In the genomic region with DNA sequence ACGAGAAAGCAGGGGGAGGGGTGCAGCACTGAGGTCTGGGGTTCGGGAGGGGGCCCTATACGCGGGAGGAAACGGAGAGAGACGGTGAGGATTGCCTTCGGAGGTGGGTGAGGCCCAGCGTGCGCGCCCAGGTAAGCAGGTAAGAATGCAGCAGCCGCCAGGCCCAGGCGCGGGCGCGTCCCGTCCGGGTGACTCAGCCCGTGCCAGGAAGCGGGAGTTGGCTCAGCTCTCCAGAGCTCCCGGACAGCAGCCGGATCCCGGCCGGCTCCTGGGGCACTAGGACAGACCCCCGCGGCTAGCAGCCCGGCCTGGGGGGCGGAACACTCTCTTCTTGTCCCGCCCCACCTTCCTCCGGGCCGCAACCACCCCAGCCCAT, we compare ENCODE assay signal across 9 cellular contexts. TPM values are rescaled to one million over a fixed set of nuclear protein-coding genes. Genes with fewer than 3 reads are reported as not detected.
DNase-seq lines count a peak whose midpoint lies in the region; TF ChIP-seq lines count a peak whose summit lies in the region.
"Had no signal": no experiment of that assay in that cellular context is flagged by ENCODE, and none has a peak within 500 bp of the region (broad histone marks: within the 10 kb centered on the region; RNA-seq: fewer than 3 reads in every experiment).

No MANE protein-coding gene starts in this region.

- no peak overlapping the region for H3K4me3 Mint-ChIP-seq in activated CD4-positive, alpha-beta memory T cell treated with anti-CD3 and anti-CD28 coated beads for 36 hours
- H3K4me3 Mint-ChIP-seq: activated naive CD4-positive, alpha-beta T cell treated with anti-CD3 and anti-CD28 coated beads for 36 hours had no signal

- peaks cover 5% of the 10 kb centered on the region for H3K4me1 Mint-ChIP-seq in activated CD4-positive, alpha-beta memory T cell treated with anti-CD3 and anti-CD28 coated beads for 36 hours (ENCODE audit: low read depth)

- H3K4me3 ChIP-seq in ascending aorta: peak overlapping the region; percentile 17 to 65
- peak overlapping the region; percentile 86; the same call in 1 of the 2 replicates for H3K4me3 ChIP-seq in iPS-18c (ENCODE audit: insufficient read depth, low read depth, low read length)
- peak overlapping the region in 2 of 4 donors; percentile 50 to 53 for H3K4me3 ChIP-seq in sigmoid colon

- H3K9me3 Mint-ChIP-seq in activated CD4-positive, alpha-beta memory T cell treated with anti-CD3 and anti-CD28 coated beads for 36 hours: no peaks in the 10 kb centered on the region
- H3K9me3 Mint-ChIP-seq: activated naive CD4-positive, alpha-beta T cell treated with anti-CD3 and anti-CD28 coated beads for 36 hours had no signal

- no peak for TF ChIP-seq EP300 in sigmoid colon (IDR thresholded peaks at IDR 0.05)

- H3K27ac Mint-ChIP-seq in activated CD4-positive, alpha-beta memory T cell treated with anti-CD3 and anti-CD28 coated beads for 36 hours: no peak overlapping the region
- H3K27ac Mint-ChIP-seq: activated naive CD4-positive, alpha-beta T cell treated with anti-CD3 and anti-CD28 coated beads for 36 hours had no signal

- H3K9me3 ChIP-seq in ES-I3 (ENCODE audit: control insufficient read depth, insufficient read depth, low read length) (no peaks in the 10 kb centered on the region), ascending aorta (no peaks in the 10 kb centered on the region), iPS-18c (ENCODE audit: control insufficient read depth, insufficient read depth, low read length) (peaks cover 3% of the 10 kb centered on the region), sigmoid colon (no peaks in the 10 kb centered on the region)

- H3K27ac ChIP-seq in ascending aorta (no peak overlapping the region), sigmoid colon (no peak overlapping the region)

- TF ChIP-seq CTCF in ascending aorta (IDR thresholded peaks at IDR 0.05) (no peak), sigmoid colon (IDR thresholded peaks at IDR 0.05) (no peak)

- CTCF ChIA-PET in activated CD4-positive, alpha-beta memory T cell treated with anti-CD3 and anti-CD28 coated beads for 36 hours (lab: Charles Lee): no interaction called here

- DNase-seq in ascending aorta (ENCODE audit: low spot score in 2 of 2) (no peak), sigmoid colon (peak; percentile 69), NCI-H1436 (lab: John Stamatoyannopoulos, UW) (no peak), hippocampal formation (lab: John Stamatoyannopoulos, UW) (no peak)
- no peak for DNase-seq in NK-92 treated with Interleukin-12 subunit alpha and Interleukin-12 subunit beta, amount 100 ng/mL, for 24 hours (lab: John Stamatoyannopoulos, UW)
- no peak for DNase-seq in activated CD4-positive, alpha-beta memory T cell treated with anti-CD3 and anti-CD28 coated beads for 36 hours
- DNase-seq: activated naive CD4-positive, alpha-beta T cell treated with anti-CD3 and anti-CD28 coated beads for 36 hours had no signal

- H3K36me3 Mint-ChIP-seq in activated CD4-positive, alpha-beta memory T cell treated with anti-CD3 and anti-CD28 coated beads for 36 hours: no peaks in the 10 kb centered on the region

- 14 to 50% methylated on average over 30 of the region's 30 CpGs for WGBS in sigmoid colon, 2 donors

- H3K27me3 ChIP-seq in ascending aorta (peaks cover 19% of the 10 kb centered on the region), sigmoid colon (peaks cover 23 to 48% (median 39%) of the 10 kb centered on the region in 3 donors)

- intact Hi-C loops in ascending aorta (cut with DNase I) (no loop called here), sigmoid colon (cut with DNase I) (no loop called here)
- intact Hi-C loops in activated CD4-positive, alpha-beta memory T cell treated with anti-CD3 and anti-CD28 coated beads for 36 hours (cut with micrococcal nuclease): no loop called here

- H3K9ac ChIP-seq in ES-I3 (ENCODE audit: low read depth, low read length): peak overlapping the region; percentile 74

- H3K27me3 Mint-ChIP-seq in activated CD4-positive, alpha-beta memory T cell treated with anti-CD3 and anti-CD28 coated beads for 36 hours: peaks cover 40% of the 10 kb centered on the region

- H3K36me3 ChIP-seq in ES-I3 (ENCODE audit: insufficient read depth, low read length) (no peaks in the 10 kb centered on the region), ascending aorta (no peaks in the 10 kb centered on the region), sigmoid colon (no peaks in the 10 kb centered on the region)

- no peak for TF ChIP-seq POLR2A in sigmoid colon (IDR thresholded peaks at IDR 0.05)

- peaks cover 19% of the 10 kb centered on the region for H3K4me1 ChIP-seq in ES-I3 (ENCODE audit: insufficient read depth, low read length)
- peaks cover 14 to 16% of the 10 kb centered on the region in 2 donors for H3K4me1 ChIP-seq in ascending aorta
- peaks cover 0 to 29% (median 25%) of the 10 kb centered on the region in 4 donors for H3K4me1 ChIP-seq in sigmoid colon

- POLR2A ChIA-PET in activated CD4-positive, alpha-beta memory T cell treated with anti-CD3 and anti-CD28 coated beads for 36 hours (lab: Charles Lee): no interaction called here

RNA-seq across cellular contexts. Expression of a gene that starts 1.5 kb away (rescaled TPM):
- total RNA-seq in ascending aorta (94.7 TPM), sigmoid colon (1 to 10 TPM; 2.9 to 8.6 (median 5.1) TPM)
- 1 to 10 TPM in 2 of 3 donors, under 1 TPM in 1; 0.69 to 7.7 (median 4.2) TPM for polyA plus RNA-seq in sigmoid colon
- not detected for total RNA-seq in activated CD4-positive, alpha-beta memory T cell treated with anti-CD3 and anti-CD28 coated beads for 36 hours
- total RNA-seq: activated naive CD4-positive, alpha-beta T cell treated with anti-CD3 and anti-CD28 coated beads for 36 hours had no signal
